ENCODE assay signal across 8 cellular contexts in the genomic region with DNA sequence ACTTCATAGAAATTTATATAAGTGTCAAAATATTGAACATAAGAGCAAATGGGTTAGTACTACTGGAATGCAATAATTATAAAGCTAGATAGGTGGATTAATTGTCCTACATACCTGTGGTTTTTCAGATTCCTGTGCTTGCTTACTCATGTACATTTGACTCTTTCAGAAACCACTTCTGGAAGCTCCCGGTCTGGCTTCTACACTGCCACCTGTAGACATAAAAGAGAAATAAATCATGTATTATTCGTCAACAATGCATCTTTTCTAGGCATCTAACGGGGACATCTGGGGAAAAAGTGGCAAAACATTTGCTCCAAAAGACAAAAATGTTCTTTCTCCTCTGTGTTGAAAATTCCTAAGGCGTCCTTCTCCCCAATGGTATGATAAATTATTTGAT.
DNase-seq lines count a peak whose midpoint lies in the region; ATAC-seq and TF ChIP-seq lines count a peak whose summit lies in the region.

No MANE protein-coding gene starts in this region.

- CTCF ChIA-PET in AG04449 (lab: Yijun Ruan, JAX): interaction anchor here (1.1 to 2.3 kb wide), 3 partner anchors 41 to 527 kb away, joined by 3 to 7 read pairs (median 6); no protein-coding TSS in a partner anchor

- DNase-seq in AG04449 (ENCODE audit: low read depth, low spot score): no peak
- peak; percentile 55 for DNase-seq in GM04503 (ENCODE audit: low read depth)
- DNase-seq in NCI-H510A treated with DMSO at 0.1 percent for 48 hours (lab: John Stamatoyannopoulos, UW): peak; percentile 33
- peak; percentile 53 for DNase-seq in amniotic stem cell (lab: John Stamatoyannopoulos, UW)
- DNase-seq in islet precursor cell: peak; percentile 56

- TF ChIP-seq CTCF in AG04449 (IDR thresholded peaks at IDR 0.05; ENCODE audit: insufficient read depth, low read length, missing control alignments): peak; percentile 12

- H3K4me3 ChIP-seq in AG04449 (ENCODE audit: low read depth, low read length): peak overlapping the region; percentile 77

- ATAC-seq in HG02678 (IDR thresholded peaks at IDR 0.05; ENCODE audit: unreplicated experiment): no peak
- no peak for ATAC-seq in GM21447 (IDR thresholded peaks at IDR 0.05; ENCODE audit: unreplicated experiment)
- ATAC-seq in GM18520 (IDR thresholded peaks at IDR 0.05; ENCODE audit: unreplicated experiment): no peak

- POLR2A ChIA-PET in AG04449 (lab: Yijun Ruan, JAX): no interaction called here
